20 cellular contexts compared by ENCODE assay signal in genomic region chrX:1542994-1543725, GRCh38. TPM values are rescaled to one million over a fixed set of nuclear protein-coding genes. Genes with fewer than 3 reads are reported as not detected.
DNase-seq lines count a peak whose midpoint lies in the region; ATAC-seq and TF ChIP-seq lines count a peak whose summit lies in the region.
"Had no signal": no experiment of that assay in that cellular context is flagged by ENCODE, and none has a peak within 500 bp of the region (broad histone marks: within the 10 kb centered on the region; RNA-seq: fewer than 3 reads in every experiment).

No MANE protein-coding gene starts in this region.

- H3F3A ChIP-seq in neural progenitor cell (ENCODE audit: low read depth) (no peaks in the 10 kb centered on the region), smooth muscle cell (ENCODE audit: low read depth) (no peaks in the 10 kb centered on the region)

- no peaks in the 10 kb centered on the region for H3K27me3 Mint-ChIP-seq in activated CD4-positive, alpha-beta T cell treated with anti-CD3 and anti-CD28 coated beads, Interleukin-2, amount 10 ng/mL, durations not matched to agents 24 days and 14 days
- H3K27me3 Mint-ChIP-seq in activated B cell treated with CpG ODN at 0.5 μM for 24 hours, result no peaks in the 10 kb centered on the region
- H3K27me3 Mint-ChIP-seq in neural progenitor cell (ENCODE audit: insufficient read depth, low read depth), result peaks cover 7% of the 10 kb centered on the region

- H3K9ac ChIP-seq in BLaER1 (no peak overlapping the region; the same call in 1 of the 2 replicates), neural progenitor cell (no peak overlapping the region), smooth muscle cell (ENCODE audit: low read depth) (no peak overlapping the region)

- no peak overlapping the region for H3K4me3 ChIP-seq in BLaER1
- H3K4me3 ChIP-seq in neural progenitor cell, result no peak overlapping the region
- H3K4me3 ChIP-seq in smooth muscle cell, result no peak overlapping the region
- H3K4me3 ChIP-seq: PC-9 had no signal

- peak; percentile 45 for DNase-seq in activated CD4-positive, alpha-beta T cell treated with anti-CD3 and anti-CD28 coated beads, Interleukin-2, amount 10 ng/mL, durations not matched to agents 24 days and 14 days
- no peak for DNase-seq in activated CD4-positive, alpha-beta T cell treated with anti-CD3 and anti-CD28 coated beads for 48 hours
- DNase-seq in activated B cell treated with CpG ODN at 0.5 μM for 24 hours (peak; percentile 2), neural progenitor cell (ENCODE audit: low spot score) (no peak), smooth muscle cell (lab: John Stamatoyannopoulos, UW; ENCODE audit: unreplicated experiment) (no peak), NCI-H1694 treated with DMSO at 0.1 percent for 48 hours (lab: John Stamatoyannopoulos, UW) (no peak)
- DNase-seq: 8988T; EL; H9; MV-4-11; NCI-H1436; NCI-H2081; NCI-H526 treated with DMSO at 0.1 percent for 48 hours; NK-92 treated with Interleukin-12 subunit alpha and Interleukin-12 subunit beta, amount 100 ng/mL, for 24 hours; PC-9 had no signal

- no peaks in the 10 kb centered on the region for H3K9me3 Mint-ChIP-seq in activated CD4-positive, alpha-beta T cell treated with anti-CD3 and anti-CD28 coated beads, Interleukin-2, amount 10 ng/mL, durations not matched to agents 24 days and 14 days
- H3K9me3 Mint-ChIP-seq in activated B cell treated with CpG ODN at 0.5 μM for 24 hours (peaks cover 3% of the 10 kb centered on the region), neural progenitor cell (no peaks in the 10 kb centered on the region)
- H3K9me3 Mint-ChIP-seq: H9 had no signal

- ATAC-seq in activated B cell treated with CpG ODN at 0.5 μM for 24 hours (ENCODE audit: low read depth) (no peak), HG03108 (IDR thresholded peaks at IDR 0.05; ENCODE audit: unreplicated experiment) (no peak)

- H3K4me2 ChIP-seq in BLaER1, result peak overlapping the region; percentile 55
- H3K4me2 ChIP-seq in neural progenitor cell, result no peak overlapping the region
- H3K4me2 ChIP-seq in smooth muscle cell, result no peak overlapping the region
- H3K4me2 ChIP-seq: PC-9 had no signal

- TF ChIP-seq CTCF in activated B cell treated with CpG ODN at 0.5 μM for 24 hours (IDR thresholded peaks at IDR 0.05) (no peak), neural progenitor cell (IDR thresholded peaks at IDR 0.05) (no peak), smooth muscle cell (IDR thresholded peaks at IDR 0.05; ENCODE audit: borderline replicate concordance, insufficient read depth, poor library complexity, severe bottlenecking) (no peak)

- H3K4me1 Mint-ChIP-seq in activated CD4-positive, alpha-beta T cell treated with anti-CD3 and anti-CD28 coated beads, Interleukin-2, amount 10 ng/mL, durations not matched to agents 24 days and 14 days, result no peaks in the 10 kb centered on the region
- H3K4me1 Mint-ChIP-seq in activated B cell treated with CpG ODN at 0.5 μM for 24 hours, result peaks cover 25% of the 10 kb centered on the region
- H3K4me1 Mint-ChIP-seq in neural progenitor cell, result no peaks in the 10 kb centered on the region

- 93% methylated on average over 22 of the region's 22 CpGs for WGBS in smooth muscle cell (ENCODE audit: low lambda C conversion rate)

- H2AFZ ChIP-seq in neural progenitor cell (replicated peaks) (no peak overlapping the region), smooth muscle cell (ENCODE audit: low read depth) (no peak overlapping the region)
- H2AFZ ChIP-seq: PC-9 had no signal

- H4K20me1 ChIP-seq in BLaER1 (no peaks in the 10 kb centered on the region), neural progenitor cell (ENCODE audit: low read depth) (no peaks in the 10 kb centered on the region), smooth muscle cell (ENCODE audit: low read depth) (no peaks in the 10 kb centered on the region)

- CTCF ChIA-PET in activated B cell treated with CpG ODN at 0.5 μM for 24 hours (lab: Charles Lee), result no interaction called here

- H3K79me2 ChIP-seq in neural progenitor cell (ENCODE audit: low read depth) (no peaks in the 10 kb centered on the region), smooth muscle cell (ENCODE audit: low read depth) (no peaks in the 10 kb centered on the region)

- POLR2A ChIA-PET in activated B cell treated with CpG ODN at 0.5 μM for 24 hours (lab: Charles Lee), result no interaction called here

- H3K4me3 Mint-ChIP-seq in activated CD4-positive, alpha-beta T cell treated with anti-CD3 and anti-CD28 coated beads, Interleukin-2, amount 10 ng/mL, durations not matched to agents 24 days and 14 days, result no peak overlapping the region
- H3K4me3 Mint-ChIP-seq in activated B cell treated with CpG ODN at 0.5 μM for 24 hours (no peak overlapping the region), neural progenitor cell (no peak overlapping the region)
- H3K4me3 Mint-ChIP-seq: H9, IgD-negative memory B cell had no signal

- H3K36me3 ChIP-seq in BLaER1, result no peaks in the 10 kb centered on the region
- no peaks in the 10 kb centered on the region for H3K36me3 ChIP-seq in neural progenitor cell
- H3K36me3 ChIP-seq in smooth muscle cell (ENCODE audit: low read depth), result no peaks in the 10 kb centered on the region

- no peak overlapping the region for H3K27ac Mint-ChIP-seq in activated CD4-positive, alpha-beta T cell treated with anti-CD3 and anti-CD28 coated beads, Interleukin-2, amount 10 ng/mL, durations not matched to agents 24 days and 14 days
- H3K27ac Mint-ChIP-seq in activated B cell treated with CpG ODN at 0.5 μM for 24 hours (no peak overlapping the region), neural progenitor cell (peak overlapping the region; percentile 54)

- no peaks in the 10 kb centered on the region for H3K36me3 Mint-ChIP-seq in activated CD4-positive, alpha-beta T cell treated with anti-CD3 and anti-CD28 coated beads, Interleukin-2, amount 10 ng/mL, durations not matched to agents 24 days and 14 days (ENCODE audit: low read depth)
- peaks cover 3% of the 10 kb centered on the region for H3K36me3 Mint-ChIP-seq in activated B cell treated with CpG ODN at 0.5 μM for 24 hours (ENCODE audit: low read depth)
- H3K36me3 Mint-ChIP-seq in neural progenitor cell, result no peaks in the 10 kb centered on the region

- H3K4me1 ChIP-seq in BLaER1 (peaks cover 85% of the 10 kb centered on the region), neural progenitor cell (no peaks in the 10 kb centered on the region), smooth muscle cell (ENCODE audit: low read depth) (no peaks in the 10 kb centered on the region)

- H3K27ac ChIP-seq in BLaER1 (peak overlapping the region; percentile 76), neural progenitor cell (no peak overlapping the region), smooth muscle cell (ENCODE audit: low read depth) (no peak overlapping the region)
- H3K27ac ChIP-seq: C4-2B, PC-9 had no signal

- H3K9me3 ChIP-seq in BLaER1, result peaks cover 4% of the 10 kb centered on the region; the same call in 1 of the 2 replicates
- H3K9me3 ChIP-seq in neural progenitor cell (ENCODE audit: low read depth), result no peaks in the 10 kb centered on the region
- no peaks in the 10 kb centered on the region for H3K9me3 ChIP-seq in smooth muscle cell (replicated peaks; ENCODE audit: low read depth)

- intact Hi-C loops in activated CD4-positive, alpha-beta T cell treated with anti-CD3 and anti-CD28 coated beads, Interleukin-2, amount 10 ng/mL, durations not matched to agents 24 days and 14 days (cut with micrococcal nuclease), result no loop called here
- intact Hi-C loops in activated B cell treated with CpG ODN at 0.5 μM for 24 hours (cut with micrococcal nuclease), result no loop called here

- H3K27me3 ChIP-seq in BLaER1, result no peaks in the 10 kb centered on the region
- H3K27me3 ChIP-seq in neural progenitor cell, result no peaks in the 10 kb centered on the region
- H3K27me3 ChIP-seq in smooth muscle cell (ENCODE audit: low read depth), result no peaks in the 10 kb centered on the region

RNA-seq across cellular contexts. Expression of gene P2RY8, which starts 6.2 kb away (rescaled TPM):
- total RNA-seq in activated CD4-positive, alpha-beta T cell treated with anti-CD3 and anti-CD28 coated beads, Interleukin-2, amount 10 ng/mL, durations not matched to agents 24 days and 14 days, result 19.1 and 19.5 TPM in 2 replicates
- total RNA-seq in activated B cell treated with CpG ODN at 0.5 μM for 24 hours (315 and 332 TPM in 2 replicates), neural progenitor cell (ENCODE audit: low replicate concordance) (0.32 and 0.68 TPM in 2 replicates), smooth muscle cell (not detected in 2 replicates)
- 0.04 TPM in 1 of 2 replicates, not detected in the other for polyA plus RNA-seq in smooth muscle cell
- total RNA-seq: H9, HT-29, PC-9 had no signal

RNA-seq across cellular contexts. Expression of gene AKAP17A, which starts 48.2 kb away (rescaled TPM):
- total RNA-seq in activated CD4-positive, alpha-beta T cell treated with anti-CD3 and anti-CD28 coated beads, Interleukin-2, amount 10 ng/mL, durations not matched to agents 24 days and 14 days, result 59.6 and 62.0 TPM in 2 replicates
- 75.7 and 84.7 TPM in 2 replicates for total RNA-seq in activated B cell treated with CpG ODN at 0.5 μM for 24 hours
- total RNA-seq in neural progenitor cell (ENCODE audit: low replicate concordance), result 10.7 and 38.5 TPM in 2 replicates
- total RNA-seq in smooth muscle cell, result 21.8 and 31.9 TPM in 2 replicates
- polyA plus RNA-seq in smooth muscle cell, result 49.8 and 58.5 TPM in 2 replicates

Comparison
In these comparisons a context has a peak if more than half of its experiments do, and no peak if none do; other contexts are left out.
1. DNase-seq: peak in activated CD4-positive, alpha-beta T cell treated with anti-CD3 and anti-CD28 coated beads, Interleukin-2, amount 10 ng/mL, durations not matched to agents 24 days and 14 days (single experiment) and activated B cell treated with CpG ODN at 0.5 μM for 24 hours (single experiment); none in activated CD4-positive, alpha-beta T cell treated with anti-CD3 and anti-CD28 coated beads for 48 hours (single experiment), neural progenitor cell (single experiment), smooth muscle cell (single experiment) and NCI-H1694 treated with DMSO at 0.1 percent for 48 hours (single experiment).
2. RNA of gene P2RY8, which starts 6.2 kb away (total RNA-seq): 315 to 332 TPM in activated B cell treated with CpG ODN at 0.5 μM for 24 hours; 19.1 to 19.5 TPM in activated CD4-positive, alpha-beta T cell treated with anti-CD3 and anti-CD28 coated beads, Interleukin-2, amount 10 ng/mL, durations not matched to agents 24 days and 14 days, 0.32 to 0.68 TPM in neural progenitor cell and not detected in smooth muscle cell; every median in the first group is over 10 times any median in the second.